1 cellular context compared by ENCODE assay signal in genomic region chr6:112227992-112228391, GRCh38.
TF ChIP-seq lines count a peak whose summit lies in the region.

No MANE protein-coding gene starts in this region.

TF ChIP-seq in K562, 482 proteins besides CTCF, POLR2A, EP300 and RAD21 (continued from another document):
- TF ChIP-seq, protein P1, sequence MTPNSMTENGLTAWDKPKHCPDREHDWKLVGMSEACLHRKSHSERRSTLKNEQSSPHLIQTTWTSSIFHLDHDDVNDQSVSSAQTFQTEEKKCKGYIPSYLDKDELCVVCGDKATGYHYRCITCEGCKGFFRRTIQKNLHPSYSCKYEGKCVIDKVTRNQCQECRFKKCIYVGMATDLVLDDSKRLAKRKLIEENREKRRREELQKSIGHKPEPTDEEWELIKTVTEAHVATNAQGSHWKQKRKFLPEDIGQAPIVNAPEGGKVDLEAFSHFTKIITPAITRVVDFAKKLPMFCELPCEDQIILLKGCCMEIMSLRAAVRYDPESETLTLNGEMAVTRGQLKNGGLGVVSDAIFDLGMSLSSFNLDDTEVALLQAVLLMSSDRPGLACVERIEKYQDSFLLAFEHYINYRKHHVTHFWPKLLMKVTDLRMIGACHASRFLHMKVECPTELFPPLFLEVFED (CRISPR knock-in tag; conservative IDR thresholded peaks at IDR 0.05): no peak
- no peak for TF ChIP-seq RFX7 (CRISPR knock-in tag; IDR thresholded peaks at IDR 0.05)
TF ChIP-seq in K562: peak in this region for 2.
